In the genomic region with DNA sequence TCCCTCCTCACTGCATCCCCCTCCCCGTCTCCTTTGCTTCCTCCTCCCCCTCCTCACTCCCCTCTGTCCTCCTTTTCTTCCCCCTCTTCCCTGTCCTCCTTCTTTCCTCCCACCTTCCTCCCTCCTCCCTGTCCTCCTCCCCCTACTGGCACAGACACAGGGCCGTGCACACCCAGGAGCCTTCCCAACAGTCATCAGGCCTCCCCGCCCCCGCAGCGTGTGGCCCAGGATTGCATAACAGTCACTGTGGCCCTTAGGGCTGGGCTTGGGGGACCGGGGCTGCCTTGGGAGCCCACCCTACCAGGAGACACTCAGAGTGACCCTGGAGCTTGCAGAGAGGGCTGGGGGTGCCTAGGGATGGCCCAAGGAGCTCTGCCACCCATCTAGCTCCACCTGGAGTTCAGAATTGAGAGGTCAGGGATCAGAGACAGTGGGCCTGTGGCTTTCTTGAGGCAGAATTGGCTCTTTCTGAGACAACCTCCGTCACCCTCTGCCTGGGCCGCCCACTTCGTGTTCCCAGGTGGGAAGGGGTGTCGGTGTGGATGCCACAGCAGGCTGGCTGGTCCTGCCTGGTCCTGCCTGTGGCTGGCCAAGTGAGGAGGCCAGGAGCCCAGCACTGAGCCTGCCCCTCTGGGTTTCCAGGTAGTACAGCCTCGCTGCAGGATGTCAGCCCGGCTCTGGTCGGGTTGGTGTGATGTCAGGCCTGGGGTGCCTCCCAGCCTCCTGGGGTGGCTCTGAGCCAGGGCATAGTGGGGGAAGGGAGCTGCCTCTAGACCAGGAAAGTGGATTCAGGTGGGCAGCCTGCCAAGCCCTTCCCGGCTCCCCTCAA, we compare ENCODE assay signal across 2 cellular contexts.
TF ChIP-seq lines count a peak whose summit lies in the region.

No MANE protein-coding gene starts in this region.

TF ChIP-seq in HEK293, 187 proteins besides CTCF, POLR2A, EP300 and RAD21 (continued from another document):
- TF ChIP-seq ZNF76 (tag by site-specific recombination; IDR thresholded peaks at IDR 0.05; ENCODE audit: borderline replicate concordance, low read depth) (0 out of 2 replicates have a peak, but pooled peaks have one; percentile 15), EGR2 (tag by site-specific recombination; IDR thresholded peaks at IDR 0.05; ENCODE audit: low read depth) (peak; percentile 91), ZFHX2 (tag by site-specific recombination; conservative IDR thresholded peaks at IDR 0.05) (peak; percentile 95), WT1 (tag by site-specific recombination; IDR thresholded peaks at IDR 0.05) (peak; percentile 50; the same call in 1 of the 2 replicates), ZFP41 (tag by site-specific recombination; IDR thresholded peaks at IDR 0.05; ENCODE audit: borderline replicate concordance) (no peak), ZNF555 (tag by site-specific recombination; conservative IDR thresholded peaks at IDR 0.05) (no peak)
- TF ChIP-seq, protein P1, sequence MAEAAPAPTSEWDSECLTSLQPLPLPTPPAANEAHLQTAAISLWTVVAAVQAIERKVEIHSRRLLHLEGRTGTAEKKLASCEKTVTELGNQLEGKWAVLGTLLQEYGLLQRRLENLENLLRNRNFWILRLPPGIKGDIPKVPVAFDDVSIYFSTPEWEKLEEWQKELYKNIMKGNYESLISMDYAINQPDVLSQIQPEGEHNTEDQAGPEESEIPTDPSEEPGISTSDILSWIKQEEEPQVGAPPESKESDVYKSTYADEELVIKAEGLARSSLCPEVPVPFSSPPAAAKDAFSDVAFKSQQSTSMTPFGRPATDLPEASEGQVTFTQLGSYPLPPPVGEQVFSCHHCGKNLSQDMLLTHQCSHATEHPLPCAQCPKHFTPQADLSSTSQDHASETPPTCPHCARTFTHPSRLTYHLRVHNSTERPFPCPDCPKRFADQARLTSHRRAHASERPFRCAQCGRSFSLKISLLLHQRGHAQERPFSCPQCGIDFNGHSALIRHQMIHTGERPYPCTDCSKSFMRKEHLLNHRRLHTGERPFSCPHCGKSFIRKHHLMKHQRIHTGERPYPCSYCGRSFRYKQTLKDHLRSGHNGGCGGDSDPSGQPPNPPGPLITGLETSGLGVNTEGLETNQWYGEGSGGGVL (tag by site-specific recombination; IDR thresholded peaks at IDR 0.05) = peak; percentile 89

TF ChIP-seq in liver, 16 proteins besides CTCF, POLR2A, EP300 and RAD21 (continued from another document):
- TF ChIP-seq ZBTB33 (IDR thresholded peaks at IDR 0.05) (no peak), EGR1 (IDR thresholded peaks at IDR 0.05; ENCODE audit: low read depth in 2 of 2) (no peak), FOXA1 (IDR thresholded peaks at IDR 0.05) (no peak), HNF4A (conservative IDR thresholded peaks at IDR 0.05) (no peak), SP1 (IDR thresholded peaks at IDR 0.05) (no peak), RXRA (IDR thresholded peaks at IDR 0.05) (no peak)
